Comparison of ENCODE assay signal across 8 cellular contexts in genomic region chr6:147508871-147509608, GRCh38. TPM values are rescaled to one million over a fixed set of nuclear protein-coding genes. Genes with fewer than 3 reads are reported as not detected.
DNase-seq lines count a peak whose midpoint lies in the region; ATAC-seq lines count a peak whose summit lies in the region.

No MANE protein-coding gene starts in this region.

- peaks cover 54 to 83% (median 68%) of the 10 kb centered on the region in 11 experiments for H3K27me3 ChIP-seq in BLaER1 treated with 17β-estradiol and CSF1 and Interleukin-3, amounts not matched to agents 10 nM and 100 nM
- no peaks in the 10 kb centered on the region for H3K27me3 ChIP-seq in right cardiac atrium (ENCODE audit: control insufficient read depth, insufficient read depth)

- peak overlapping the region; percentile 59 for H3K4me3 Mint-ChIP-seq in activated CD4-positive, alpha-beta memory T cell treated with anti-CD3 and anti-CD28 coated beads, Interleukin-2, amount 10 ng/mL, durations not matched to agents 7 days and 5 days

- intact Hi-C loops in right cardiac atrium (cut with DNase I), result loop anchor here in 3 of 4 donors (2.0 to 10.0 kb wide), 4 partner anchors 143 to 956 kb away; no protein-coding TSS in a partner anchor

- H3K9me3 ChIP-seq in BLaER1 treated with 17β-estradiol and CSF1 and Interleukin-3, amounts not matched to agents 10 nM and 100 nM (replicated peaks in 1 of 11), result no peaks in the 10 kb centered on the region
- H3K9me3 ChIP-seq in right cardiac atrium (ENCODE audit: control insufficient read depth, low read length), result no peaks in the 10 kb centered on the region

- H3K4me2 ChIP-seq in BLaER1 treated with 17β-estradiol and CSF1 and Interleukin-3, amounts not matched to agents 10 nM and 100 nM, result peak overlapping the region; percentile 83 to 99 (median 98)

- CTCF ChIA-PET in activated CD4-positive, alpha-beta memory T cell treated with anti-CD3 and anti-CD28 coated beads, Interleukin-2, amount 10 ng/mL, durations not matched to agents 7 days and 5 days (lab: Charles Lee), result no interaction called here

- WGBS in right cardiac atrium, result 1% methylated on average over 73 of the region's 73 CpGs

- H3K27ac Mint-ChIP-seq in activated CD4-positive, alpha-beta memory T cell treated with anti-CD3 and anti-CD28 coated beads, Interleukin-2, amount 10 ng/mL, durations not matched to agents 7 days and 5 days, result no peak overlapping the region

- no peak overlapping the region for H3K27ac ChIP-seq in BLaER1 treated with 17β-estradiol and CSF1 and Interleukin-3, amounts not matched to agents 10 nM and 100 nM
- no peak overlapping the region for H3K27ac ChIP-seq in right cardiac atrium (ENCODE audit: low read length)

- no peaks in the 10 kb centered on the region for H3K36me3 Mint-ChIP-seq in activated CD4-positive, alpha-beta memory T cell treated with anti-CD3 and anti-CD28 coated beads, Interleukin-2, amount 10 ng/mL, durations not matched to agents 7 days and 5 days (ENCODE audit: low read depth)

- DNase-seq in activated CD4-positive, alpha-beta memory T cell treated with anti-CD3 and anti-CD28 coated beads, Interleukin-2, amount 10 ng/mL, durations not matched to agents 7 days and 5 days, result no peak
- DNase-seq in right cardiac atrium, result peak; percentile 24 to 60 (median 58)
- DNase-seq in skeletal muscle cell (ENCODE audit: low read depth), result no peak
- DNase-seq in stimulated activated CD4-positive, alpha-beta T cell treated with anti-CD3 and anti-CD28 coated beads, Interleukin-2, amount 100 ng/mL, for 48 hours, result no peak

- H3K36me3 ChIP-seq in BLaER1 treated with 17β-estradiol and CSF1 and Interleukin-3, amounts not matched to agents 10 nM and 100 nM, result no peaks in the 10 kb centered on the region

- H3K4me1 ChIP-seq in BLaER1 treated with 17β-estradiol and CSF1 and Interleukin-3, amounts not matched to agents 10 nM and 100 nM, result peaks cover 16 to 25% (median 23%) of the 10 kb centered on the region in 10 experiments
- no peaks in the 10 kb centered on the region for H3K4me1 ChIP-seq in right cardiac atrium (ENCODE audit: control insufficient read depth, insufficient read depth, low read length)

- POLR2A ChIA-PET in activated CD4-positive, alpha-beta memory T cell treated with anti-CD3 and anti-CD28 coated beads, Interleukin-2, amount 10 ng/mL, durations not matched to agents 7 days and 5 days (lab: Charles Lee), result no interaction called here

- peak; percentile 20 for ATAC-seq in GM21381 (IDR thresholded peaks at IDR 0.05; ENCODE audit: unreplicated experiment)
- ATAC-seq in right cardiac atrium, result peak; percentile 24 to 37
- ATAC-seq in GM21825 (IDR thresholded peaks at IDR 0.05; ENCODE audit: unreplicated experiment), result no peak
- no peak for ATAC-seq in HG02623 (IDR thresholded peaks at IDR 0.05; ENCODE audit: unreplicated experiment)

- H3K27me3 Mint-ChIP-seq in activated CD4-positive, alpha-beta memory T cell treated with anti-CD3 and anti-CD28 coated beads, Interleukin-2, amount 10 ng/mL, durations not matched to agents 7 days and 5 days, result peaks cover 48% of the 10 kb centered on the region

- H4K20me1 ChIP-seq in BLaER1 treated with 17β-estradiol and CSF1 and Interleukin-3, amounts not matched to agents 10 nM and 100 nM, result peaks cover 0 to 37% (median 18%) of the 10 kb centered on the region in 11 experiments; a peak in 15 of 22 replicates

- peaks cover 19% of the 10 kb centered on the region for H3K4me1 Mint-ChIP-seq in activated CD4-positive, alpha-beta memory T cell treated with anti-CD3 and anti-CD28 coated beads, Interleukin-2, amount 10 ng/mL, durations not matched to agents 7 days and 5 days

- H3K9me3 Mint-ChIP-seq in activated CD4-positive, alpha-beta memory T cell treated with anti-CD3 and anti-CD28 coated beads, Interleukin-2, amount 10 ng/mL, durations not matched to agents 7 days and 5 days, result no peaks in the 10 kb centered on the region

- H3K4me3 ChIP-seq in BLaER1 treated with 17β-estradiol and CSF1 and Interleukin-3, amounts not matched to agents 10 nM and 100 nM, result peak overlapping the region; percentile 57 to 75 (median 63)
- H3K4me3 ChIP-seq in right cardiac atrium (ENCODE audit: low read length) (peak overlapping the region; percentile 86), skeletal muscle cell (ENCODE audit: low read depth, low read length) (peak overlapping the region; percentile 71)

- peak overlapping the region in 9 of 11 experiments; percentile 15 to 57 (median 46); a peak in 7 of 22 replicates for H3K9ac ChIP-seq in BLaER1 treated with 17β-estradiol and CSF1 and Interleukin-3, amounts not matched to agents 10 nM and 100 nM

RNA-seq across cellular contexts. Expression of gene SAMD5, which starts 0.6 kb away (rescaled TPM):
- not detected for total RNA-seq in activated CD4-positive, alpha-beta memory T cell treated with anti-CD3 and anti-CD28 coated beads, Interleukin-2, amount 10 ng/mL, durations not matched to agents 7 days and 5 days
- 1 to 10 TPM; 1.4 to 2.9 (median 1.8) TPM for total RNA-seq in right cardiac atrium
- polyA plus RNA-seq in right cardiac atrium, result 1.0 TPM

Comparison
In these comparisons a context has a peak if more than half of its experiments do, and no peak if none do; other contexts are left out.
1. ATAC-seq: peak in GM21381 (single experiment) and right cardiac atrium (2 of 2); none in GM21825 (single experiment) and HG02623 (single experiment).
2. DNase-seq: peak in right cardiac atrium (3 of 3); none in activated CD4-positive, alpha-beta memory T cell treated with anti-CD3 and anti-CD28 coated beads, Interleukin-2, amount 10 ng/mL, durations not matched to agents 7 days and 5 days (single experiment), skeletal muscle cell (single experiment) and stimulated activated CD4-positive, alpha-beta T cell treated with anti-CD3 and anti-CD28 coated beads, Interleukin-2, amount 100 ng/mL, for 48 hours (0 of 2).
3. Peak in every context shown above with its lines, with median percentiles within 50 percentile points of each other: H3K4me3 ChIP-seq.